Comparison of ENCODE assay signal across 10 cellular contexts in the genomic region with DNA sequence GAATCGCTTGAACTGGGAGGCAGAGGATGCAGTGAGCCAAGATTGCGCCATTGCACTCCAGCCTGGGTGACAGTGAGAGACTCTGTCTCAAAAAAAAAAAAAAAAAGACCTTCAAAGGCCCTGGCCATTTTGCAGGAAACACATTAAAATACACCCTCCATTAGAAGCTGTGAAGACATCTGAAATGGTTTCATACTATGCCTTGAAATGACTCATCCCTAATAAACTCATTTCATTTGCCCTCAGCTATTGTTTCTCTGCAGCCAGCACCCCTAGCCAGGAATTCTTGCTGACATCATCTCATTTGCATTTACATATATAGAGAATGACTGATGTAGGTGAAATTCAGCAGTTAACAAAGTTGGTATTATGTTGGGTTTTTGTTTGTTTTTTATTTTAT. TPM values are rescaled to one million over a fixed set of nuclear protein-coding genes. Genes with fewer than 3 reads are reported as not detected.
DNase-seq lines count a peak whose midpoint lies in the region; ATAC-seq, FAIRE-seq and TF ChIP-seq lines count a peak whose summit lies in the region.
"Had no signal": no experiment of that assay in that cellular context is flagged by ENCODE, and none has a peak within 500 bp of the region (broad histone marks: within the 10 kb centered on the region; RNA-seq: fewer than 3 reads in every experiment).

No MANE protein-coding gene starts in this region.

- H2BK12ac ChIP-seq in H1 (ENCODE audit: low read depth, low read length): no peak overlapping the region; the same call in 1 of the 2 replicates

- no peak for TF ChIP-seq CTCF in MCF 10A (IDR thresholded peaks at IDR 0.05; ENCODE audit: unreplicated experiment)
- no peak for TF ChIP-seq CTCF in breast epithelium (IDR thresholded peaks at IDR 0.05)
- TF ChIP-seq CTCF in NB4 (IDR thresholded peaks at IDR 0.05; ENCODE audit: low read depth, low read length): no peak
- no peak for TF ChIP-seq CTCF in H1 (IDR thresholded peaks at IDR 0.05; ENCODE audit: control extremely low read depth in 1 of 3, insufficient read depth in 1 of 3, low read depth in 1 of 3, low read length in 3 of 3)
- TF ChIP-seq CTCF in lower lobe of right lung (IDR thresholded peaks at IDR 0.05): no peak

- no peak overlapping the region for H2BK120ac ChIP-seq in H1 (replicated peaks; ENCODE audit: low read depth, low read length)

- CTCF ChIA-PET in MCF 10A (lab: Yijun Ruan, JAX) (interaction anchor here (0.6 to 1.8 kb wide), 6 partner anchors 12 to 126 kb away, joined by 3 to 21 read pairs (median 5); a partner anchor contains a TSS), H1 (lab: Charles Lee; ENCODE audit: partially characterized antibody) (interaction anchor here (0.9 to 5.2 kb wide), 10 partner anchors 9 to 195 kb away, joined by 3 to 36 read pairs (median 4); a partner anchor contains a TSS)

- H3K23ac ChIP-seq in H1 (ENCODE audit: insufficient read length): no peak overlapping the region

- H3K14ac ChIP-seq in H1 (ENCODE audit: insufficient read length): no peak overlapping the region

- H3K4me1 ChIP-seq in breast epithelium (no peaks in the 10 kb centered on the region), H1 (replicated peaks in 1 of 4; ENCODE audit: control insufficient read depth in 3 of 4, insufficient read depth in 4 of 4, low read length in 3 of 4) (peaks cover 0 to 8% (median 7%) of the 10 kb centered on the region in 4 experiments; a peak in 5 of 7 replicates), lower lobe of right lung (no peaks in the 10 kb centered on the region)
- H3K4me1 ChIP-seq: Caco-2 had no signal

- H2BK5ac ChIP-seq in H1 (ENCODE audit: low read depth, low read length): no peak overlapping the region; the same call in 1 of the 2 replicates

- H3K27ac ChIP-seq in breast epithelium (no peak overlapping the region), H1 (ENCODE audit: low read depth, low read length) (no peak overlapping the region; the same call in 1 of the 2 replicates), lower lobe of right lung (no peak overlapping the region)

- H4K5ac ChIP-seq in H1 (ENCODE audit: insufficient read length, low read depth, low read length): peak overlapping the region; percentile 21

- no peaks in the 10 kb centered on the region for H3K9me3 Mint-ChIP-seq in MCF 10A (ENCODE audit: unreplicated experiment)
- H3K9me3 Mint-ChIP-seq in stimulated activated naive B cell treated with anti-CD40 and anti-IgM and Interleukin-4, amounts not matched to agents 10 μg/mL and 1 μg/mL and 100 μg/mL, for 72 hours: no peaks in the 10 kb centered on the region

- H2BK20ac ChIP-seq in H1 (ENCODE audit: low read length): no peak overlapping the region

- H3K27me3 Mint-ChIP-seq in MCF 10A (ENCODE audit: insufficient read depth, unreplicated experiment): no peaks in the 10 kb centered on the region
- H3K27me3 Mint-ChIP-seq in stimulated activated naive B cell treated with anti-CD40 and anti-IgM and Interleukin-4, amounts not matched to agents 10 μg/mL and 1 μg/mL and 100 μg/mL, for 72 hours: no peaks in the 10 kb centered on the region

- POLR2A ChIA-PET in MCF 10A (lab: Yijun Ruan, JAX) (interaction anchor here (0.7 to 5.8 kb wide), 12 partner anchors 11 to 227 kb away, joined by 3 to 88 read pairs (median 6); a partner anchor contains a TSS), H1 (lab: Charles Lee; ENCODE audit: partially characterized antibody) (interaction anchor here (0.7 to 10.3 kb wide), 4 partner anchors 10 to 102 kb away, joined by 3 to 119 read pairs (median 4); no protein-coding TSS in a partner anchor)

- no peak overlapping the region for H2BK15ac ChIP-seq in H1 (ENCODE audit: low read length)

- no peaks in the 10 kb centered on the region for H3K36me3 ChIP-seq in breast epithelium
- 0 out of 8 replicates have a peak, but pooled peaks cover 0 to 4% (median 0%) of the 10 kb centered on the region in 4 experiments for H3K36me3 ChIP-seq in H1 (ENCODE audit: control insufficient read depth in 2 of 4, insufficient read depth in 4 of 4, low read length in 3 of 4)
- H3K36me3 ChIP-seq in lower lobe of right lung: peaks cover 41% of the 10 kb centered on the region

- H3K4ac ChIP-seq in H1 (replicated peaks; ENCODE audit: insufficient read length, low read depth, low read length): no peak overlapping the region

- H3K27me3 ChIP-seq in breast epithelium: no peaks in the 10 kb centered on the region
- no peaks in the 10 kb centered on the region for H3K27me3 ChIP-seq in H1 (replicated peaks in 1 of 4; ENCODE audit: control insufficient read depth in 3 of 4, extremely low read depth in 1 of 4, insufficient read depth in 3 of 4, low read length in 3 of 4)
- H3K27me3 ChIP-seq in lower lobe of right lung (ENCODE audit: low read depth): no peaks in the 10 kb centered on the region

- no peak for TF ChIP-seq POLR2A in breast epithelium (IDR thresholded peaks at IDR 0.05)
- TF ChIP-seq POLR2A in NB4 (IDR thresholded peaks at IDR 0.05; ENCODE audit: extremely low read depth, insufficient read length): no peak
- no peak for TF ChIP-seq POLR2A in H1 (IDR thresholded peaks at IDR 0.05; ENCODE audit: control extremely low read depth in 1 of 2, low read depth in 2 of 2, low read length in 2 of 2)

- no peak overlapping the region for H3K18ac ChIP-seq in H1 (ENCODE audit: extremely low read depth, low read length)

- peaks cover 4% of the 10 kb centered on the region; the same call in 1 of the 2 replicates for H3K23me2 ChIP-seq in H1 (ENCODE audit: low read depth, low read length)

- H2AK5ac ChIP-seq in H1 (ENCODE audit: low read depth, low read length): no peak overlapping the region

- H3K4me3 Mint-ChIP-seq in MCF 10A (ENCODE audit: unreplicated experiment): no peak overlapping the region
- no peak overlapping the region for H3K4me3 Mint-ChIP-seq in stimulated activated naive B cell treated with anti-CD40 and anti-IgM and Interleukin-4, amounts not matched to agents 10 μg/mL and 1 μg/mL and 100 μg/mL, for 72 hours

- H3K4me1 Mint-ChIP-seq in MCF 10A (ENCODE audit: insufficient read depth, unreplicated experiment): peaks cover 11% of the 10 kb centered on the region
- H3K4me1 Mint-ChIP-seq in stimulated activated naive B cell treated with anti-CD40 and anti-IgM and Interleukin-4, amounts not matched to agents 10 μg/mL and 1 μg/mL and 100 μg/mL, for 72 hours: no peaks in the 10 kb centered on the region

- H4K20me1 ChIP-seq in H1 (replicated peaks in 1 of 2; ENCODE audit: control insufficient read depth in 1 of 2, insufficient read depth in 2 of 2, low read length in 2 of 2): no peaks in the 10 kb centered on the region

- H3K9me3 ChIP-seq in breast epithelium (no peaks in the 10 kb centered on the region), H1 (ENCODE audit: insufficient read depth in 2 of 2, low read depth in 1 of 2, low read length in 1 of 2) (no peaks in the 10 kb centered on the region), lower lobe of right lung (no peaks in the 10 kb centered on the region)
- H3K9me3 ChIP-seq: Caco-2 had no signal

- 75% methylated on average over 2 of the region's 2 CpGs; no CpG with 5 or more reads in 1 of the 2 experiments for WGBS in H1 (ENCODE audit: extremely low coverage in 1 of 2, insufficient coverage in 1 of 2, insufficient read length in 1 of 2, insufficient replicate concordance in 2 of 2, low coverage in 1 of 2, low lambda C conversion rate in 2 of 2, missing lambda C conversion rate in 1 of 2), 2 experiments

- no peak overlapping the region for H2AFZ ChIP-seq in H1 (ENCODE audit: low read length)

- no peak for TF ChIP-seq RAD21 in H1 (IDR thresholded peaks at IDR 0.05 in 1 of 2, conservative IDR thresholded peaks at IDR 0.05 in 1 of 2; ENCODE audit: low read depth in 2 of 2, low read length in 2 of 2)

- no peak overlapping the region for H3K4me2 ChIP-seq in H1 (ENCODE audit: insufficient read depth in 1 of 2, low read depth in 2 of 2, low read length in 2 of 2)

- intact Hi-C loops in MCF 10A (cut with micrococcal nuclease): no loop called here
- intact Hi-C loops in breast epithelium (cut with DNase I; ENCODE audit: low total_unique reads): loop anchor here (10.0 kb wide), 1 partner anchor 106 kb away; no protein-coding TSS in a partner anchor
- intact Hi-C loops in cardiac septum (cut with DNase I): no loop called here
- intact Hi-C loops in lower lobe of right lung (cut with DNase I): no loop called here

- FAIRE-seq in H1 (lab: Jason Lieb, UNC): no peak
- FAIRE-seq: TTC549 had no signal

- H3K79me2 ChIP-seq in H1 (ENCODE audit: control insufficient read depth in 1 of 2, insufficient read depth in 2 of 2, low read length in 2 of 2): no peaks in the 10 kb centered on the region

- H3K9ac ChIP-seq in H1 (replicated peaks in 1 of 4; ENCODE audit: extremely low read depth in 1 of 4, low read depth in 3 of 4, low read length in 3 of 4): no peak overlapping the region

- no peak overlapping the region for H4K91ac ChIP-seq in H1 (replicated peaks; ENCODE audit: insufficient read length, low read length)

- peaks cover 45% of the 10 kb centered on the region for H3K36me3 Mint-ChIP-seq in MCF 10A (ENCODE audit: insufficient read depth, unreplicated experiment)
- H3K36me3 Mint-ChIP-seq in stimulated activated naive B cell treated with anti-CD40 and anti-IgM and Interleukin-4, amounts not matched to agents 10 μg/mL and 1 μg/mL and 100 μg/mL, for 72 hours: peaks cover 29 to 44% of the 10 kb centered on the region in 2 donors

- H3K27ac Mint-ChIP-seq in MCF 10A (ENCODE audit: low read depth, unreplicated experiment): peak overlapping the region; percentile 87
- no peak overlapping the region for H3K27ac Mint-ChIP-seq in stimulated activated naive B cell treated with anti-CD40 and anti-IgM and Interleukin-4, amounts not matched to agents 10 μg/mL and 1 μg/mL and 100 μg/mL, for 72 hours

- peak; percentile 41 to 72 for ATAC-seq in stimulated activated naive B cell treated with anti-CD40 and anti-IgM and Interleukin-4, amounts not matched to agents 10 μg/mL and 1 μg/mL and 100 μg/mL, for 72 hours (replicated peaks)
- no peak for ATAC-seq in lower lobe of right lung

- no peak overlapping the region for H3K4me3 ChIP-seq in breast epithelium
- no peak overlapping the region for H3K4me3 ChIP-seq in NB4 (ENCODE audit: low read depth, low read length)
- H3K4me3 ChIP-seq in H1 (ENCODE audit: extremely low read depth in 1 of 4, insufficient read depth in 2 of 4, low read depth in 3 of 4, low read length in 4 of 4): no peak overlapping the region
- no peak overlapping the region for H3K4me3 ChIP-seq in lower lobe of right lung

- H4K8ac ChIP-seq in H1 (ENCODE audit: extremely low read depth, insufficient read depth, low read length): no peak overlapping the region

- peak; percentile 95 for DNase-seq in MCF 10A (ENCODE audit: unreplicated experiment)
- DNase-seq in breast epithelium (ENCODE audit: low spot score in 2 of 2): no peak
- peak; percentile 72 for DNase-seq in NB4 (ENCODE audit: low read depth)
- no peak for DNase-seq in H1 (ENCODE audit: low read depth in 1 of 2, low spot score in 2 of 2)
- DNase-seq in stimulated activated naive B cell treated with anti-CD40 and anti-IgM and Interleukin-4, amounts not matched to agents 10 μg/mL and 1 μg/mL and 100 μg/mL, for 72 hours: no peak
- no peak for DNase-seq in cardiac septum (ENCODE audit: low spot score)
- DNase-seq in central memory CD4-positive, alpha-beta T cell: no peak
- no peak for DNase-seq in lower lobe of right lung
- DNase-seq: Caco-2 had no signal

- H3K56ac ChIP-seq in H1 (replicated peaks; ENCODE audit: insufficient read length, low read depth, low read length): no peak overlapping the region

- H3K79me1 ChIP-seq in H1 (ENCODE audit: low read depth, low read length): no peaks in the 10 kb centered on the region

- no peak for TF ChIP-seq EP300 in H1 (IDR thresholded peaks at IDR 0.05; ENCODE audit: borderline replicate concordance in 1 of 2, low read depth in 2 of 2, low read length in 2 of 2)

- BruUV-seq in MCF 10A (replicated peaks; lab: Mats Ljungman, UMichigan): no TSS peak

RNA-seq across cellular contexts. Expression of a gene that starts 8.7 kb away (rescaled TPM):
- total RNA-seq in MCF 10A (2022) (110 and 137 TPM in 2 replicates), breast epithelium (10 to 100 TPM; 27.7 to 42.0 (median 32.4) TPM), cardiac septum (45.8 TPM), lower lobe of right lung (51.4 TPM)
- 28.1 and 28.8 TPM in 2 replicates for total RNA-seq in H1 (2021; fragmentation: NEBNext Ultra II Directional; extraction: Animal tissue kit (Norgen Biotek cat#: 25700))
- 29.4 and 45.4 TPM in 2 replicates for polyA plus RNA-seq in H1 (2011; rRNA removed)
- 41.5 TPM for polyA plus RNA-seq in H1 (2011; cell fraction: cytosol; rRNA removed)
- polyA plus RNA-seq in H1 (2011; cell fraction: nucleus; rRNA removed): 135 TPM
- 36.7 to 46.1 TPM (median 43.1 TPM) in 4 replicates for polyA plus RNA-seq in H1 (2012, experiment 1 of 2)
- polyA plus RNA-seq in H1 (2012, experiment 2 of 2): 23.6 TPM
- 14.5 TPM for polyA plus RNA-seq in H1 (2013, experiment 1 of 2)
- polyA plus RNA-seq in H1 (2013, experiment 2 of 2): 13.1 TPM
- polyA minus RNA-seq in H1 (2011; rRNA and poly(A)+ RNA removed): 31.1 and 51.6 TPM in 2 replicates
- 33.6 TPM for polyA minus RNA-seq in H1 (2011; cell fraction: cytosol; rRNA and poly(A)+ RNA removed)
- polyA minus RNA-seq in H1 (2011; cell fraction: nucleus; rRNA and poly(A)+ RNA removed): 36.1 TPM

RNA-seq across cellular contexts. Expression of a gene that starts 28.5 kb away (rescaled TPM):
- not detected in 2 replicates for total RNA-seq in MCF 10A (2022)
- total RNA-seq in breast epithelium: 1 to 10 TPM; 1.1 to 8.8 (median 1.2) TPM
- 0.19 TPM in 1 of 2 replicates, not detected in the other for total RNA-seq in H1 (2021; fragmentation: NEBNext Ultra II Directional; extraction: Animal tissue kit (Norgen Biotek cat#: 25700))
- polyA plus RNA-seq in H1 (2011; rRNA removed): 0.39 and 0.41 TPM in 2 replicates
- polyA plus RNA-seq in H1 (2011; cell fraction: cytosol; rRNA removed): 0.16 TPM
- polyA plus RNA-seq in H1 (2011; cell fraction: nucleus; rRNA removed): 0.20 TPM
- polyA plus RNA-seq in H1 (2012, experiment 1 of 2): 0.13 to 0.51 TPM (median 0.21 TPM) in 4 replicates
- 0.29 TPM for polyA plus RNA-seq in H1 (2012, experiment 2 of 2)
- polyA plus RNA-seq in H1 (2013, experiment 1 of 2): 0.20 TPM
- 0.13 TPM for polyA plus RNA-seq in H1 (2013, experiment 2 of 2)
- 0.06 TPM in 1 of 2 replicates, not detected in the other for polyA minus RNA-seq in H1 (2011; rRNA and poly(A)+ RNA removed)
- polyA minus RNA-seq in H1 (2011; cell fraction: cytosol; rRNA and poly(A)+ RNA removed): not detected
- not detected for polyA minus RNA-seq in H1 (2011; cell fraction: nucleus; rRNA and poly(A)+ RNA removed)
- total RNA-seq in cardiac septum: 6.9 TPM
- total RNA-seq in lower lobe of right lung: 10.5 TPM
- total RNA-seq: Caco-2 had no signal

RNA-seq across cellular contexts. Expression of a gene that starts 37.6 kb away (rescaled TPM):
- total RNA-seq in MCF 10A (2022) (not detected in 2 replicates), breast epithelium (1 to 10 TPM in 2 of 3 donors, under 1 TPM in 1; 0.16 to 4.9 (median 4.8) TPM), cardiac septum (6.9 TPM), lower lobe of right lung (7.5 TPM)
- total RNA-seq in H1 (2021; fragmentation: NEBNext Ultra II Directional; extraction: Animal tissue kit (Norgen Biotek cat#: 25700)): 0.54 and 1.3 TPM in 2 replicates
- 0.42 and 1.0 TPM in 2 replicates for polyA plus RNA-seq in H1 (2011; rRNA removed)
- polyA plus RNA-seq in H1 (2011; cell fraction: cytosol; rRNA removed): 1.0 TPM
- polyA plus RNA-seq in H1 (2011; cell fraction: nucleus; rRNA removed): 4.3 TPM
- 0.80 to 1.7 TPM (median 1.1 TPM) in 4 replicates for polyA plus RNA-seq in H1 (2012, experiment 1 of 2)
- 0.50 TPM for polyA plus RNA-seq in H1 (2012, experiment 2 of 2)
- polyA plus RNA-seq in H1 (2013, experiment 1 of 2): 0.57 TPM
- 0.74 TPM for polyA plus RNA-seq in H1 (2013, experiment 2 of 2)
- polyA minus RNA-seq in H1 (2011; rRNA and poly(A)+ RNA removed): 0.46 and 1.5 TPM in 2 replicates
- not detected for polyA minus RNA-seq in H1 (2011; cell fraction: cytosol; rRNA and poly(A)+ RNA removed)
- 1.9 TPM for polyA minus RNA-seq in H1 (2011; cell fraction: nucleus; rRNA and poly(A)+ RNA removed)

RNA-seq across cellular contexts. Expression of a gene that starts 45.9 kb away (rescaled TPM):
- 16.8 and 17.3 TPM in 2 replicates for total RNA-seq in MCF 10A (2022)
- 10 to 100 TPM in 1 of 3 donors, 1 to 10 TPM in 2; 6.6 to 11.4 (median 7.2) TPM for total RNA-seq in breast epithelium
- 12.8 and 14.5 TPM in 2 replicates for total RNA-seq in H1 (2021; fragmentation: NEBNext Ultra II Directional; extraction: Animal tissue kit (Norgen Biotek cat#: 25700))
- 12.5 and 16.4 TPM in 2 replicates for polyA plus RNA-seq in H1 (2011; rRNA removed)
- polyA plus RNA-seq in H1 (2011; cell fraction: cytosol; rRNA removed): 13.9 TPM
- polyA plus RNA-seq in H1 (2011; cell fraction: nucleus; rRNA removed): 10.4 TPM
- polyA plus RNA-seq in H1 (2012, experiment 1 of 2): 6.7 to 9.3 TPM (median 7.6 TPM) in 4 replicates
- polyA plus RNA-seq in H1 (2012, experiment 2 of 2): 6.9 TPM
- polyA plus RNA-seq in H1 (2013, experiment 1 of 2): 4.9 TPM
- 5.3 TPM for polyA plus RNA-seq in H1 (2013, experiment 2 of 2)
- 15.0 and 16.7 TPM in 2 replicates for polyA minus RNA-seq in H1 (2011; rRNA and poly(A)+ RNA removed)
- 5.0 TPM for polyA minus RNA-seq in H1 (2011; cell fraction: cytosol; rRNA and poly(A)+ RNA removed)
- 5.8 TPM for polyA minus RNA-seq in H1 (2011; cell fraction: nucleus; rRNA and poly(A)+ RNA removed)
- 15.3 TPM for total RNA-seq in cardiac septum
- 11.3 TPM for total RNA-seq in lower lobe of right lung

Comparison
In these comparisons a context has a peak if more than half of its experiments do, and no peak if none do; other contexts are left out.
1. DNase-seq: peak in MCF 10A (single experiment) and NB4 (single experiment); none in breast epithelium (0 of 2), H1 (0 of 2), stimulated activated naive B cell treated with anti-CD40 and anti-IgM and Interleukin-4, amounts not matched to agents 10 μg/mL and 1 μg/mL and 100 μg/mL, for 72 hours (single experiment), cardiac septum (single experiment), central memory CD4-positive, alpha-beta T cell (single experiment) and lower lobe of right lung (single experiment).
2. ATAC-seq: peak in stimulated activated naive B cell treated with anti-CD40 and anti-IgM and Interleukin-4, amounts not matched to agents 10 μg/mL and 1 μg/mL and 100 μg/mL, for 72 hours (2 of 2); none in lower lobe of right lung (0 of 2).